In the genomic region with DNA sequence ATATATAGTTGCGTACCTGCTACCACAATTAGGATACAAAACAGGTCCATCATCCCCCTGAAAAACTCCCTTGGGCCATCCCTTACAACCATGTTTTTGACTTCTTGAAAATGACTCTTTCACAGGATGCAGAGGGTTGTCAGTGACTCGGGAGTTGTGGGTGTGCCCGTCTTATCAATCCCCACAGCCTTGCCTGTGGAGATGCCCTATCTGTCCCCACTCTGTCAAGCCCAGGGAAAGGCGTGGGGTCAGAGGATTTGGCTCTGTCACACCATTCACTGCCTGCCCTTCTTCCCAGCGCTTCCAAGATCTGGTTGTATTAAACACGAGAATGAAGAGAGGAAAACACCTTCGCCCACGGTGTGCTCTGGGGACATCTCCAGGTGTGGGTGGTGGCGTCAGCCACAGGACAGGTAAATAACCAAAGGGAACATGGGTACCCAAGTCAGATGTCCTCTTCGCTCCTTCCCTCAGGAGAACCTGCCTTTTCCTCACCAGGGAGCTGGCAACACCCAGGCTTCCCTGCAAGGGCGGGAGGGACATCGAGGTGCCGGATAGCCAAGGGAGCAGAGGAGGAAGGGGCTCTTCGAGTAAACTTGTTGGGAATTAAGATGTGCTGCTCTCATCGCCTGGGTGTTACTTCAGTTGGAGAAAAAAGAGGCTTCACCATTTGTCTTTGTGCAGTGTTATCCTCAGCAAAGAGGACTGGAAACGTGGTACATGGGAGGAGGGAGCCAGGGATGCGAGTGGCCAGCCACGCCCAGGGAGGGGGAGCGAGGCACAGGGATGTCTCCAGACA, we compare ENCODE assay signal across 1 cellular context.
TF ChIP-seq lines count a peak whose summit lies in the region.

No MANE protein-coding gene starts in this region.

TF ChIP-seq in K562, 482 proteins besides CTCF, POLR2A, EP300 and RAD21 (continued from another document and continues in another):
- TF ChIP-seq ZNF140 (CRISPR knock-in tag; IDR thresholded peaks at IDR 0.05) (no peak), NR3C1 (CRISPR knock-in tag; IDR thresholded peaks at IDR 0.05) (no peak), ZBTB34 (CRISPR knock-in tag; IDR thresholded peaks at IDR 0.05) (no peak), SP1 (CRISPR knock-in tag; IDR thresholded peaks at IDR 0.05) (no peak), HNRNPK (IDR thresholded peaks at IDR 0.05; ENCODE audit: low read depth, low read length, poor library complexity, severe bottlenecking) (no peak), HDAC1 (IDR thresholded peaks at IDR 0.05) (peak in 1 of 2 experiments; percentile 89; a peak in 2 of 4 replicates), CBX5 (IDR thresholded peaks at IDR 0.05; ENCODE audit: borderline replicate concordance, low read depth) (0 out of 2 replicates have a peak, but pooled peaks have one; percentile 10), DPF2 (IDR thresholded peaks at IDR 0.05) (peak; percentile 97), ZNF445 (CRISPR knock-in tag; IDR thresholded peaks at IDR 0.05; ENCODE audit: low read depth) (no peak), MTF1 (CRISPR knock-in tag; IDR thresholded peaks at IDR 0.05; ENCODE audit: borderline replicate concordance) (no peak), RFX1 (IDR thresholded peaks at IDR 0.05) (no peak), SETDB1 (IDR thresholded peaks at IDR 0.05; ENCODE audit: low read length) (no peak), ZNF217 (CRISPR knock-in tag; IDR thresholded peaks at IDR 0.05) (no peak), ZNF79 (CRISPR knock-in tag; IDR thresholded peaks at IDR 0.05; ENCODE audit: low read depth) (no peak), ZNF408 (CRISPR knock-in tag; IDR thresholded peaks at IDR 0.05; ENCODE audit: low read depth) (no peak), ZKSCAN3 (CRISPR knock-in tag; IDR thresholded peaks at IDR 0.05) (no peak), SNRNP70 (optimal IDR thresholded peaks at IDR 0.05; ENCODE audit: low read depth, low read length) (no peak), CREM (IDR thresholded peaks at IDR 0.05; ENCODE audit: low read depth) (peak; percentile 85), GATA2 (CRISPR knock-in tag; IDR thresholded peaks at IDR 0.05) (peak; percentile 90), ZNF121 (CRISPR knock-in tag; conservative IDR thresholded peaks at IDR 0.05) (no peak), ZBTB40 (IDR thresholded peaks at IDR 0.05) (no peak), ZBTB40 (CRISPR knock-in tag; IDR thresholded peaks at IDR 0.05) (no peak), NUFIP1 (IDR thresholded peaks at IDR 0.05; ENCODE audit: partially characterized antibody) (no peak), XRCC5 (IDR thresholded peaks at IDR 0.05; ENCODE audit: low read depth, low read length) (peak; percentile 31; the same call in 1 of the 2 replicates), YY1 (IDR thresholded peaks at IDR 0.05; ENCODE audit: borderline replicate concordance in 1 of 3, control insufficient read depth in 1 of 3, extremely low read depth in 1 of 3, insufficient read depth in 3 of 3, insufficient read length in 1 of 3, insufficient replicate concordance in 2 of 3, low read depth in 1 of 3, low read length in 2 of 3) (peak in 1 of 3 experiments; percentile 63), MYBL2 (IDR thresholded peaks at IDR 0.05; ENCODE audit: low read depth) (no peak), MYBL2 (CRISPR knock-in tag; IDR thresholded peaks at IDR 0.05; ENCODE audit: borderline replicate concordance) (no peak), TFE3 (CRISPR knock-in tag; IDR thresholded peaks at IDR 0.05) (no peak), TAF7 (tag; IDR thresholded peaks at IDR 0.05) (no peak), GTF2B (IDR thresholded peaks at IDR 0.05; ENCODE audit: extremely low read depth, insufficient read length) (no peak), PYGO2 (tag; IDR thresholded peaks at IDR 0.05) (no peak), ZNF644 (tag; IDR thresholded peaks at IDR 0.05; ENCODE audit: low read depth) (no peak; the same call in 1 of the 2 replicates), MBD2 (IDR thresholded peaks at IDR 0.05; ENCODE audit: borderline replicate concordance, low read depth) (peak; percentile 81; the same call in 1 of the 2 replicates), IRF2 (CRISPR knock-in tag; IDR thresholded peaks at IDR 0.05) (no peak), NBN (IDR thresholded peaks at IDR 0.05; ENCODE audit: low read depth) (no peak; the same call in 1 of the 2 replicates), NCOR1 (IDR thresholded peaks at IDR 0.05) (peak; percentile 91), ETV6 (IDR thresholded peaks at IDR 0.05; ENCODE audit: borderline replicate concordance in 1 of 2, low read depth in 2 of 2, low read length in 1 of 2) (no peak; a peak in 1 of 4 replicates), ETV6 (CRISPR knock-in tag; IDR thresholded peaks at IDR 0.05; ENCODE audit: borderline replicate concordance) (no peak), MAFG (tag; conservative IDR thresholded peaks at IDR 0.05) (no peak), FOXK1 (CRISPR knock-in tag; IDR thresholded peaks at IDR 0.05; ENCODE audit: borderline replicate concordance) (no peak), PCBP1 (IDR thresholded peaks at IDR 0.05; ENCODE audit: low read depth, low read length, poor library complexity, severe bottlenecking) (no peak), ZNF134 (CRISPR knock-in tag; conservative IDR thresholded peaks at IDR 0.05) (no peak), SMAD4 (CRISPR knock-in tag; conservative IDR thresholded peaks at IDR 0.05) (0 out of 2 replicates have a peak, but pooled peaks have one; percentile 45), IFI16 (CRISPR knock-in tag; IDR thresholded peaks at IDR 0.05) (no peak)
- TF ChIP-seq, protein P1, sequence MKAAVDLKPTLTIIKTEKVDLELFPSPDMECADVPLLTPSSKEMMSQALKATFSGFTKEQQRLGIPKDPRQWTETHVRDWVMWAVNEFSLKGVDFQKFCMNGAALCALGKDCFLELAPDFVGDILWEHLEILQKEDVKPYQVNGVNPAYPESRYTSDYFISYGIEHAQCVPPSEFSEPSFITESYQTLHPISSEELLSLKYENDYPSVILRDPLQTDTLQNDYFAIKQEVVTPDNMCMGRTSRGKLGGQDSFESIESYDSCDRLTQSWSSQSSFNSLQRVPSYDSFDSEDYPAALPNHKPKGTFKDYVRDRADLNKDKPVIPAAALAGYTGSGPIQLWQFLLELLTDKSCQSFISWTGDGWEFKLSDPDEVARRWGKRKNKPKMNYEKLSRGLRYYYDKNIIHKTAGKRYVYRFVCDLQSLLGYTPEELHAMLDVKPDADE (conservative IDR thresholded peaks at IDR 0.05; ENCODE audit: control insufficient read depth, low read depth, low read length) = no peak; the same call in 1 of the 2 replicates
- TF ChIP-seq, protein P2, sequence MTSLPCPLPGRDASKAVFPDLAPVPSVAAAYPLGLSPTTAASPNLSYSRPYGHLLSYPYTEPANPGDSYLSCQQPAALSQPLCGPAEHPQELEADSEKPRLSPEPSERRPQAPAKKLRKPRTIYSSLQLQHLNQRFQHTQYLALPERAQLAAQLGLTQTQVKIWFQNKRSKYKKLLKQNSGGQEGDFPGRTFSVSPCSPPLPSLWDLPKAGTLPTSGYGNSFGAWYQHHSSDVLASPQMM (CRISPR knock-in tag; IDR thresholded peaks at IDR 0.05) = no peak
- TF ChIP-seq, protein P3, sequence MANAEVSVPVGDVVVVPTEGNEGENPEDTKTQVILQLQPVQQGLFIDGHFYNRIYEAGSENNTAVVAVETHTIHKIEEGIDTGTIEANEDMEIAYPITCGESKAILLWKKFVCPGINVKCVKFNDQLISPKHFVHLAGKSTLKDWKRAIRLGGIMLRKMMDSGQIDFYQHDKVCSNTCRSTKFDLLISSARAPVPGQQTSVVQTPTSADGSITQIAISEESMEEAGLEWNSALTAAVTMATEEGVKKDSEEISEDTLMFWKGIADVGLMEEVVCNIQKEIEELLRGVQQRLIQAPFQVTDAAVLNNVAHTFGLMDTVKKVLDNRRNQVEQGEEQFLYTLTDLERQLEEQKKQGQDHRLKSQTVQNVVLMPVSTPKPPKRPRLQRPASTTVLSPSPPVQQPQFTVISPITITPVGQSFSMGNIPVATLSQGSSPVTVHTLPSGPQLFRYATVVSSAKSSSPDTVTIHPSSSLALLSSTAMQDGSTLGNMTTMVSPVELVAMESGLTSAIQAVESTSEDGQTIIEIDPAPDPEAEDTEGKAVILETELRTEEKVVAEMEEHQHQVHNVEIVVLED (CRISPR knock-in tag; IDR thresholded peaks at IDR 0.05) = no peak
